19 cellular contexts compared by ENCODE assay signal in genomic region chr2:113219525-113219888, GRCh38. TPM values are rescaled to one million over a fixed set of nuclear protein-coding genes. Genes with fewer than 3 reads are reported as not detected.
DNase-seq lines count a peak whose midpoint lies in the region; ATAC-seq, FAIRE-seq and TF ChIP-seq lines count a peak whose summit lies in the region.
"Had no signal": no experiment of that assay in that cellular context is flagged by ENCODE, and none has a peak within 500 bp of the region (broad histone marks: within the 10 kb centered on the region; RNA-seq: fewer than 3 reads in every experiment).

No MANE protein-coding gene starts in this region.

- no peaks in the 10 kb centered on the region for H3K9me3 ChIP-seq in K562 (replicated peaks; ENCODE audit: control insufficient read depth, insufficient read depth, low read depth, low read length)
- H3K9me3 ChIP-seq in liver (ENCODE audit: control insufficient read depth in 4 of 4, low read length in 3 of 4), result no peaks in the 10 kb centered on the region
- no peaks in the 10 kb centered on the region for H3K9me3 ChIP-seq in thyroid gland
- H3K9me3 ChIP-seq: suprapubic skin had no signal

- in situ Hi-C loops in K562 (cut with MboI), result no loop called here

- no peak for TF ChIP-seq RAD21 in K562 (CRISPR knock-in tag; conservative IDR thresholded peaks at IDR 0.05 in 1 of 2, IDR thresholded peaks at IDR 0.05 in 1 of 2)
- TF ChIP-seq RAD21 in liver (IDR thresholded peaks at IDR 0.05), result no peak

- H3K4me3 Mint-ChIP-seq in Calu3 (ENCODE audit: low read depth, unreplicated experiment), result no peak overlapping the region
- no peak overlapping the region for H3K4me3 Mint-ChIP-seq in activated CD8-positive, alpha-beta memory T cell treated with anti-CD3 and anti-CD28 coated beads, Interleukin-2, amount 10 ng/mL, durations not matched to agents 7 days and 5 days
- H3K4me3 Mint-ChIP-seq: activated CD4-positive, alpha-beta memory T cell treated with anti-CD3 and anti-CD28 coated beads for 36 hours; activated naive CD4-positive, alpha-beta T cell treated with anti-CD3 and anti-CD28 coated beads for 36 hours; neural progenitor cell; WTC11 had no signal

- H3K27ac Mint-ChIP-seq in Calu3 (ENCODE audit: unreplicated experiment), result peak overlapping the region; percentile 45
- no peak overlapping the region for H3K27ac Mint-ChIP-seq in activated CD8-positive, alpha-beta memory T cell treated with anti-CD3 and anti-CD28 coated beads, Interleukin-2, amount 10 ng/mL, durations not matched to agents 7 days and 5 days
- H3K27ac Mint-ChIP-seq: activated CD4-positive, alpha-beta memory T cell treated with anti-CD3 and anti-CD28 coated beads for 36 hours; activated naive CD4-positive, alpha-beta T cell treated with anti-CD3 and anti-CD28 coated beads for 36 hours; neural progenitor cell; WTC11 had no signal

- H3K4me1 ChIP-seq in K562 (replicated peaks in 1 of 2; ENCODE audit: control insufficient read depth in 2 of 2, insufficient read depth in 2 of 2, low read length in 2 of 2), result peaks cover 10% of the 10 kb centered on the region in 2 experiments; a peak in 4 of 5 replicates
- H3K4me1 ChIP-seq in liver (ENCODE audit: control insufficient read depth in 4 of 4, insufficient read depth in 4 of 4, low read length in 3 of 4), result peaks cover 17 to 29% (median 25%) of the 10 kb centered on the region in 4 donors
- peaks cover 79 to 97% of the 10 kb centered on the region in 2 donors for H3K4me1 ChIP-seq in thyroid gland

- POLR2A ChIA-PET in K562 (lab: Yijun Ruan, JAX), result interaction anchor here (0.6 to 1.7 kb wide), 4 partner anchors 15 to 1634 kb away, joined by 3 to 4 read pairs (median 3); no protein-coding TSS in a partner anchor

- H3K79me2 ChIP-seq in K562 (ENCODE audit: control insufficient read depth, insufficient read depth, low read length), result no peaks in the 10 kb centered on the region

- WGBS in K562 (ENCODE audit: insufficient coverage, low coverage, missing lambda C conversion rate), result 64% methylated on average over 5 of the region's 5 CpGs
- 81% methylated on average over 5 of the region's 5 CpGs for WGBS in liver
- WGBS in thyroid gland, 2 donors, result 79 to 87% methylated on average over 5 of the region's 5 CpGs

- ATAC-seq in K562, result no peak
- ATAC-seq in activated CD8-positive, alpha-beta memory T cell treated with anti-CD3 and anti-CD28 coated beads, Interleukin-2, amount 10 ng/mL, durations not matched to agents 7 days and 5 days, result no peak

- H2AFZ ChIP-seq in K562 (ENCODE audit: low read depth, low read length), result peak overlapping the region; percentile 41; the same call in 1 of the 2 replicates
- H2AFZ ChIP-seq: GM23248, neural progenitor cell had no signal

- TF ChIP-seq POLR2A in K562 (conservative IDR thresholded peaks at IDR 0.05) (no peak), thyroid gland (IDR thresholded peaks at IDR 0.05) (no peak)

- no peaks in the 10 kb centered on the region for H4K20me1 ChIP-seq in K562 (replicated peaks; ENCODE audit: control insufficient read depth, insufficient read depth, low read length)

- H3K4me3 ChIP-seq in K562, result no peak overlapping the region
- no peak overlapping the region for H3K4me3 ChIP-seq in liver (ENCODE audit: low read depth in 1 of 3, low read length in 3 of 3)
- no peak overlapping the region for H3K4me3 ChIP-seq in thyroid gland (replicated peaks in 1 of 3)
- H3K4me3 ChIP-seq: GM23248, neural progenitor cell, suprapubic skin had no signal

- H3K9ac ChIP-seq in K562 (ENCODE audit: insufficient read depth in 1 of 2, low read depth in 2 of 2, low read length in 2 of 2) (no peak overlapping the region), liver (ENCODE audit: low read depth in 1 of 2, low read length in 2 of 2) (no peak overlapping the region)
- H3K9ac ChIP-seq: GM23248, neural progenitor cell had no signal

- peaks cover 24% of the 10 kb centered on the region for H3K36me3 Mint-ChIP-seq in Calu3 (ENCODE audit: insufficient read depth, unreplicated experiment)
- no peaks in the 10 kb centered on the region for H3K36me3 Mint-ChIP-seq in activated CD8-positive, alpha-beta memory T cell treated with anti-CD3 and anti-CD28 coated beads, Interleukin-2, amount 10 ng/mL, durations not matched to agents 7 days and 5 days
- H3K36me3 Mint-ChIP-seq: activated CD4-positive, alpha-beta memory T cell treated with anti-CD3 and anti-CD28 coated beads for 36 hours; WTC11 had no signal

- H3K4me2 ChIP-seq in K562 (ENCODE audit: insufficient read depth, low read length), result no peak overlapping the region
- H3K4me2 ChIP-seq: neural progenitor cell had no signal

- no peaks in the 10 kb centered on the region for H3K9me3 Mint-ChIP-seq in Calu3 (ENCODE audit: low read depth, unreplicated experiment)
- no peaks in the 10 kb centered on the region for H3K9me3 Mint-ChIP-seq in activated CD8-positive, alpha-beta memory T cell treated with anti-CD3 and anti-CD28 coated beads, Interleukin-2, amount 10 ng/mL, durations not matched to agents 7 days and 5 days (ENCODE audit: low read depth)
- H3K9me3 Mint-ChIP-seq: activated CD4-positive, alpha-beta memory T cell treated with anti-CD3 and anti-CD28 coated beads for 36 hours; activated naive CD4-positive, alpha-beta T cell treated with anti-CD3 and anti-CD28 coated beads for 36 hours; WTC11 had no signal

- no peak for DNase-seq in Calu3
- DNase-seq in K562 (ENCODE audit: extremely low read depth in 1 of 4, low spot score in 3 of 4), result no peak
- peak in 1 of 2 donors; percentile 11 for DNase-seq in thyroid gland
- no peak for DNase-seq in NCI-H2171 treated with DMSO at 0.1 percent for 48 hours (lab: John Stamatoyannopoulos, UW)
- no peak for DNase-seq in stimulated activated CD4-positive, alpha-beta T cell treated with anti-CD3 and anti-CD28 coated beads, Interleukin-15, amount 100 ng/mL, for 24 hours
- no peak for DNase-seq in NCI-H510A treated with DMSO at 0.1 percent for 48 hours (lab: John Stamatoyannopoulos, UW)
- DNase-seq in activated CD8-positive, alpha-beta memory T cell treated with anti-CD3 and anti-CD28 coated beads, Interleukin-2, amount 10 ng/mL, durations not matched to agents 7 days and 5 days, result no peak
- DNase-seq: activated CD4-positive, alpha-beta memory T cell treated with anti-CD3 and anti-CD28 coated beads for 36 hours; COR-L47; kidney glomerular epithelial cell; NCI-H774 had no signal

- TF ChIP-seq EP300 in K562 (IDR thresholded peaks at IDR 0.05; ENCODE audit: low read length), result no peak

- CTCF ChIA-PET in Calu3 (lab: Charles Lee), result interaction anchor here (0.6 to 1.3 kb wide), 4 partner anchors 16 to 168 kb away, joined by 3 to 6 read pairs (median 3); no protein-coding TSS in a partner anchor
- CTCF ChIA-PET in K562 (lab: Yijun Ruan, JAX; ENCODE audit: low intra/inter-chr PET ratio), result no interaction called here
- CTCF ChIA-PET in activated CD8-positive, alpha-beta memory T cell treated with anti-CD3 and anti-CD28 coated beads, Interleukin-2, amount 10 ng/mL, durations not matched to agents 7 days and 5 days (lab: Charles Lee), result no interaction called here

- H3K9me1 ChIP-seq in K562 (ENCODE audit: control insufficient read depth, insufficient read depth, low read length), result no peaks in the 10 kb centered on the region

- intact Hi-C loops in Calu3 (cut with micrococcal nuclease; ENCODE audit: unreplicated experiment) (no loop called here), K562 (cut with micrococcal nuclease) (no loop called here), thyroid gland (cut with DNase I) (no loop called here)

- H3K27ac ChIP-seq in K562 (ENCODE audit: extremely low read depth, low read depth, low read length), result no peak overlapping the region
- peak overlapping the region; percentile 83 to 88 for H3K27ac ChIP-seq in liver (ENCODE audit: low read depth in 1 of 2, low read length in 2 of 2)
- H3K27ac ChIP-seq in thyroid gland, result peak overlapping the region; percentile 66 to 92 (median 74)
- H3K27ac ChIP-seq: neural progenitor cell, suprapubic skin had no signal

- no TSS peak for BruUV-seq in Calu3 (replicated peaks; lab: Mats Ljungman, UMichigan)
- no TSS peak for BruUV-seq in K562 (replicated peaks; lab: Mats Ljungman, UMichigan)

- no peak for TF ChIP-seq CTCF in Calu3 (IDR thresholded peaks at IDR 0.05; ENCODE audit: unreplicated experiment)
- no peak for TF ChIP-seq CTCF in K562 (IDR thresholded peaks at IDR 0.05 in 2 of 3, conservative IDR thresholded peaks at IDR 0.05 in 1 of 3; ENCODE audit: insufficient read depth in 2 of 3, low read depth in 1 of 3, low read length in 3 of 3)
- no peak for TF ChIP-seq CTCF in liver (IDR thresholded peaks at IDR 0.05; ENCODE audit: low read depth, low read length, missing input control)
- no peak for TF ChIP-seq CTCF in thyroid gland (IDR thresholded peaks at IDR 0.05)

- H3K27me3 ChIP-seq in K562 (ENCODE audit: control insufficient read depth in 2 of 2, insufficient read depth in 2 of 2, low read length in 2 of 2) (0 out of 5 replicates have a peak, but pooled peaks cover 0 to 4% of the 10 kb centered on the region in 2 experiments), liver (ENCODE audit: control insufficient read depth in 4 of 4, insufficient read depth in 4 of 4, low read length in 3 of 4) (no peaks in the 10 kb centered on the region), thyroid gland (no peaks in the 10 kb centered on the region)
- H3K27me3 ChIP-seq: neural progenitor cell, suprapubic skin had no signal

- no peaks in the 10 kb centered on the region for H3K27me3 Mint-ChIP-seq in Calu3 (ENCODE audit: unreplicated experiment)
- peaks cover 2% of the 10 kb centered on the region for H3K27me3 Mint-ChIP-seq in activated CD8-positive, alpha-beta memory T cell treated with anti-CD3 and anti-CD28 coated beads, Interleukin-2, amount 10 ng/mL, durations not matched to agents 7 days and 5 days

- no peak for FAIRE-seq in K562 (lab: Jason Lieb, UNC)
- FAIRE-seq: colon, endometrium had no signal

- H3K36me3 ChIP-seq in K562 (ENCODE audit: control insufficient read depth, insufficient read depth, low read length) (no peaks in the 10 kb centered on the region), liver (ENCODE audit: control insufficient read depth in 4 of 4, insufficient read depth in 3 of 4, low read depth in 1 of 4, low read length in 3 of 4) (no peaks in the 10 kb centered on the region), thyroid gland (peaks cover 23 to 32% of the 10 kb centered on the region in 2 donors)
- H3K36me3 ChIP-seq: neural progenitor cell, suprapubic skin had no signal

- H3K4me1 Mint-ChIP-seq in Calu3 (ENCODE audit: low read depth, unreplicated experiment), result peaks cover 35% of the 10 kb centered on the region
- H3K4me1 Mint-ChIP-seq in activated CD8-positive, alpha-beta memory T cell treated with anti-CD3 and anti-CD28 coated beads, Interleukin-2, amount 10 ng/mL, durations not matched to agents 7 days and 5 days, result peaks cover 22% of the 10 kb centered on the region

RNA-seq across cellular contexts. Expression of gene PSD4, which starts 45.7 kb away (rescaled TPM):
- total RNA-seq in Calu3 (2022), result 58.7 and 64.5 TPM in 2 replicates
- 52.4 and 98.0 TPM in 2 replicates for total RNA-seq in K562 (2011; cell fraction: chromatin; rRNA removed; ENCODE audit: low replicate concordance)
- 58.9 and 60.3 TPM in 2 replicates for total RNA-seq in K562 (2011; cell fraction: nucleolus; rRNA removed)
- 44.1 and 62.2 TPM in 2 replicates for total RNA-seq in K562 (2011; cell fraction: nucleoplasm; rRNA removed)
- 41.0 and 47.0 TPM in 2 replicates for total RNA-seq in K562 (2014; rRNA removed)
- total RNA-seq in K562 (2014; rRNA removed; fragmentation: Illumina TruSeq; extraction: Trizol), result 13.0 and 14.8 TPM in 2 replicates
- 20.8 and 21.7 TPM in 2 replicates for total RNA-seq in K562 (2015; rRNA removed; fragmentation: Illumina TruSeq; extraction: Trizol)
- 48.3 and 54.0 TPM in 2 replicates for total RNA-seq in K562 (2021)
- 11.0 and 14.5 TPM in 2 replicates for polyA plus RNA-seq in K562 (2011; rRNA removed)
- polyA plus RNA-seq in K562 (2011; cell fraction: cytosol; rRNA removed), result 8.8 and 13.1 TPM in 2 replicates
- 63.6 and 113 TPM in 2 replicates for polyA plus RNA-seq in K562 (2011; cell fraction: nucleus; rRNA removed)
- 23.7 and 33.6 TPM in 2 replicates for polyA plus RNA-seq in K562 (2012)
- polyA plus RNA-seq in K562 (2014; fragmentation: Illumina TruSeq; extraction: Trizol), result 28.4 and 32.1 TPM in 2 replicates
- under 1 TPM; 0.46 to 0.52 TPM for polyA plus RNA-seq in K562 (2014; fragmentation: Nextera tagmentation; extraction: Ambion mirVana)
- 27.4 and 30.3 TPM in 2 replicates for polyA plus RNA-seq in K562 (2014; rRNA removed)
- polyA minus RNA-seq in K562 (2011; rRNA and poly(A)+ RNA removed), result 12.7 and 15.8 TPM in 2 replicates
- 12.8 and 14.9 TPM in 2 replicates for polyA minus RNA-seq in K562 (2011; cell fraction: cytosol; rRNA and poly(A)+ RNA removed)
- 35.9 and 36.1 TPM in 2 replicates for polyA minus RNA-seq in K562 (2011; cell fraction: nucleus; rRNA and poly(A)+ RNA removed)
- 10 to 100 TPM; 38.1 to 83.2 TPM for total RNA-seq in liver
- 10 to 100 TPM; 16.4 to 30.8 TPM for polyA plus RNA-seq in liver
- total RNA-seq in thyroid gland, result 100 to 1,000 TPM in 3 of 4 donors, 10 to 100 TPM in 1; 63.7 to 136 (median 111) TPM
- total RNA-seq in activated CD8-positive, alpha-beta memory T cell treated with anti-CD3 and anti-CD28 coated beads, Interleukin-2, amount 10 ng/mL, durations not matched to agents 7 days and 5 days, result 100 to 1,000 TPM; 314 to 388 TPM

RNA-seq across cellular contexts. Expression of gene PAX8, which starts 59.2 kb away (rescaled TPM):
- total RNA-seq in Calu3 (2022) (12.2 and 14.5 TPM in 2 replicates), K562 (2014; rRNA removed) (1.1 and 1.7 TPM in 2 replicates), K562 (2014; rRNA removed; fragmentation: Illumina TruSeq; extraction: Trizol) (0.38 and 0.40 TPM in 2 replicates), K562 (2015; rRNA removed; fragmentation: Illumina TruSeq; extraction: Trizol) (0.51 and 0.60 TPM in 2 replicates), K562 (2021) (1.3 and 2.1 TPM in 2 replicates), liver (under 1 TPM; 0.09 to 0.17 TPM), thyroid gland (1,000 to 10,000 TPM; 1,318 to 2,156 (median 1,767) TPM)
- total RNA-seq in K562 (2011; cell fraction: chromatin; rRNA removed; ENCODE audit: low replicate concordance), result 0.79 and 1.4 TPM in 2 replicates
- total RNA-seq in K562 (2011; cell fraction: nucleolus; rRNA removed), result 0.66 and 0.83 TPM in 2 replicates
- 0.51 and 2.8 TPM in 2 replicates for total RNA-seq in K562 (2011; cell fraction: nucleoplasm; rRNA removed)
- polyA plus RNA-seq in K562 (2011; rRNA removed) (0.47 and 0.83 TPM in 2 replicates), K562 (2014; fragmentation: Illumina TruSeq; extraction: Trizol) (1.1 and 1.6 TPM in 2 replicates), K562 (2014; fragmentation: Nextera tagmentation; extraction: Ambion mirVana) (under 1 TPM; 0.13 to 0.34 TPM), K562 (2014; rRNA removed) (0.78 and 1.3 TPM in 2 replicates), liver (under 1 TPM; 0.50 to 0.85 TPM)
- 1.0 TPM in 2 replicates for polyA plus RNA-seq in K562 (2011; cell fraction: cytosol; rRNA removed)
- 0.58 and 1.2 TPM in 2 replicates for polyA plus RNA-seq in K562 (2011; cell fraction: nucleus; rRNA removed)
- polyA plus RNA-seq in K562 (2012), result 10.1 and 10.3 TPM in 2 replicates
- polyA minus RNA-seq in K562 (2011; rRNA and poly(A)+ RNA removed), result 0.46 and 0.81 TPM in 2 replicates
- 0.95 and 1.2 TPM in 2 replicates for polyA minus RNA-seq in K562 (2011; cell fraction: cytosol; rRNA and poly(A)+ RNA removed)
- polyA minus RNA-seq in K562 (2011; cell fraction: nucleus; rRNA and poly(A)+ RNA removed), result 0.67 and 0.89 TPM in 2 replicates
- total RNA-seq in activated CD8-positive, alpha-beta memory T cell treated with anti-CD3 and anti-CD28 coated beads, Interleukin-2, amount 10 ng/mL, durations not matched to agents 7 days and 5 days, result 1 to 10 TPM; 1.6 to 2.1 TPM

Comparison
In these comparisons a context has a peak if more than half of its experiments do, and no peak if none do; other contexts are left out.
1. RNA of gene PAX8, which starts 59.2 kb away (total RNA-seq): 1,318 to 2,156 TPM in thyroid gland; 12.2 to 14.5 TPM in Calu3, 1.6 to 2.1 TPM in activated CD8-positive, alpha-beta memory T cell treated with anti-CD3 and anti-CD28 coated beads, Interleukin-2, amount 10 ng/mL, durations not matched to agents 7 days and 5 days, 0.38 to 2.8 TPM in K562 and 0.09 to 0.17 TPM in liver; every median in the first group is over 10 times any median in the second.